In the genomic region with DNA sequence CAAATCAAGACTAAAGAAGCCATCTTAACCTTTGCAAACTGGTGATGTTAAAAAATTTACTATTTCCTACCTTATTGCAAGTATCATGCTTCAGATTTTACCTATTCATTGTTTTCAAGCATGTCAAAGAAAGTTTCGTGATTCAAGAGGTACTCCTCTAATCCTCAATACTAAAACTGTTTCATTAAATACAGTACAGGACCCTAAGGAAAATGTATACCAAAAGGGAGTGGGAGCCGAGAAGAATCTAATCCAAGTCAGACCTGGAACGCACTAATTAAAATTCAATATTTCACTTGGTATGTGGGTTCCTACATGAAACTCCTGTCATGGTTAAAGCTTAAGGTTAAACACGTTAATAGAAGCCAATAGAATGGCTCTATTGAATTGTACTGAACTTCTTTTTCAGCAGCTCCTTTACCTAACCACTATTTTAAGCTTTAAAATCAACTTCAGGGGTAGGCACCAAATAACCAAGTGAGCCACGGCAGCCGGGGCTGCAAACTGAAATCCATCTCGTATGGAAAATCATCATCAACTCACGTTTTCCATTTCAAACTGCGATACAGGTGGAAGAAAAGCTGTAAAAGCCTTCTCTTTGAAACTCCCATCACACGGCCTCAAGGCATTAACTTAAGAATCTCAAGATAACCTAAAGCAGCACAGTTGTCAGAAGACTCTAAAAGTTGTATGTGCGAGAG, we compare ENCODE assay signal across 8 cellular contexts.
DNase-seq lines count a peak whose midpoint lies in the region; ATAC-seq and TF ChIP-seq lines count a peak whose summit lies in the region.

No MANE protein-coding gene starts in this region.

- H3K27ac ChIP-seq in C4-2B (peak overlapping the region; percentile 90), KMS-11 (peak overlapping the region; percentile 90)

- H3K4me1 ChIP-seq in KMS-11 (ENCODE audit: low read depth, poor library complexity, severe bottlenecking), result peaks cover 18% of the 10 kb centered on the region

- ATAC-seq in HG02642 (IDR thresholded peaks at IDR 0.05; ENCODE audit: poor library complexity, unreplicated experiment), result no peak
- ATAC-seq in GM21723 (IDR thresholded peaks at IDR 0.05; ENCODE audit: unreplicated experiment), result no peak

- no peaks in the 10 kb centered on the region for H3K27me3 ChIP-seq in KMS-11 (ENCODE audit: insufficient read depth, low read depth)

- H4K20me1 ChIP-seq in KMS-11 (ENCODE audit: insufficient read depth), result no peaks in the 10 kb centered on the region

- H3K79me2 ChIP-seq in KMS-11 (ENCODE audit: insufficient read depth, low read depth), result no peaks in the 10 kb centered on the region

- in situ Hi-C loops in GM13976 (cut with MboI; ENCODE audit: low sequenced_read_pairs, unreplicated experiment), result no loop called here

- DNase-seq in activated T-cell treated with anti-CD3 and anti-CD28 coated beads for 1 hour (ENCODE audit: low read depth) (peak; percentile 7), foreskin fibroblast (peak in 1 of 2 donors; percentile 41), retinal pigment epithelial cell (ENCODE audit: low read depth) (no peak), GM13976 (ENCODE audit: low spot score) (no peak)

- peak overlapping the region; percentile 60; the same call in 1 of the 2 replicates for H2AFZ ChIP-seq in KMS-11 (ENCODE audit: low read depth)

- peak overlapping the region; percentile 89 for H3K9ac ChIP-seq in KMS-11

- TF ChIP-seq CTCF in C4-2B (conservative IDR thresholded peaks at IDR 0.05) (no peak), KMS-11 (conservative IDR thresholded peaks at IDR 0.05; ENCODE audit: low read depth, low read length) (no peak), foreskin fibroblast (IDR thresholded peaks at IDR 0.05; ENCODE audit: low read depth, low read length) (no peak), retinal pigment epithelial cell (conservative IDR thresholded peaks at IDR 0.05; ENCODE audit: low read depth, low read length) (no peak), GM13976 (IDR thresholded peaks at IDR 0.05; ENCODE audit: borderline replicate concordance, control extremely low read depth, extremely low read depth, insufficient read depth, missing control alignments) (no peak)

- H3K4me3 ChIP-seq in KMS-11 (IDR thresholded peaks at IDR 0.05; ENCODE audit: insufficient read depth, low read depth, low read length), result peak overlapping the region; percentile 56
- peak overlapping the region; percentile 56 to 71 for H3K4me3 ChIP-seq in foreskin fibroblast (ENCODE audit: low read depth in 1 of 2, low read length in 2 of 2)
- peak overlapping the region; percentile 74 for H3K4me3 ChIP-seq in retinal pigment epithelial cell (ENCODE audit: low read length)

- H3K4me2 ChIP-seq in KMS-11, result peak overlapping the region; percentile 74

- no peaks in the 10 kb centered on the region for H3K36me3 ChIP-seq in KMS-11 (ENCODE audit: insufficient read depth)
